Comparison of ENCODE assay signal across 8 cellular contexts in the genomic region with DNA sequence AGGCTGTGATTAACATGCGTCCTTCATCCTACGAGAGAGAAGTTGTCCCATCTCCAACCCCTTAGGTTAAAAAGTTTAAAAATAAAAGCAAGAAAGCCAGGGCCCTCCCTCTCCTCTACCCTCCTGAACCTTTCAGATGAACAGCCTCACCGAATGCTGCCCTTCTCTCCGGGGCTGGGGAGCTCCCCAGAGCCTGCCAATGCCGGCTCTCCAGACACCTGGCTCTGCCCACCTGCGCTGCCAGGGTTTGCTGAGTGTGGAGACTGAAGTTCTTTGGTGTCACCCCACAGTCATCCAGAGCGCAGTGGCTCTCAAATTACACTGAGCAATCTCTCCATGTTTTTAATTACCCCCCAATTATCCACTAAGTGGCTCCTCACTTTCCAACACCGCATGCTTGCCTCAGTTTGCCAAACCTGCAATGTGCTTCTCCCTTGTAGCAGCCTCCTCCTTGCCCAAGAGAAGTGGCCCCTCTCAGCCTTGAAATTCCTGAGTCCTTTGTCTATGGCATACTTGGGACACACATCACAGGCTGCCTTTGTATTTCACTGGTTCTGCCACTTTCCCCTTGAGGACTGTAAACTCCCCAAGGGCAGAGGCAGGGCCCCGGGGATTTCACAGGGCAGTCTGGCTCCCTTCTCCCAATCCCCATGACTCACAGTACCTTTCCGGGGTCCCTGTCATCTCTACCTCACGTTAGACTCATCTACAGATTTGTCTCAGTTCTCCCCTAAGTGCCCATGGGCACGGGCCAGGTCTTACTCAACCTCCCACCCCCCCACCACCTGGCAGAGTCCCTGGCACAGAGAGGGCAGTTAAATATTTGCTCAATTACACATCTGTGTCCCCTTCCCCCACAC.
DNase-seq lines count a peak whose midpoint lies in the region; ATAC-seq and TF ChIP-seq lines count a peak whose summit lies in the region.

No MANE protein-coding gene starts in this region.

- peak overlapping the region; percentile 77 for H3K4me3 ChIP-seq in GM12865 (ENCODE audit: low read depth, low read length)

- DNase-seq in GM12865 (ENCODE audit: low read depth) (peak; percentile 76), NCI-H526 treated with DMSO at 0.1 percent for 48 hours (lab: John Stamatoyannopoulos, UW) (peak; percentile 14), glomerular visceral epithelial cell (ENCODE audit: extremely low spot score) (peak; percentile 86), retina (peak; percentile 46)
- peak; percentile 38 for DNase-seq in activated gamma-delta T cell treated with anti-CD3 and anti-CD28 coated beads, Interleukin-2, amount 50 U/mL, for 16 hours (ENCODE audit: low read depth)

- TF ChIP-seq CTCF in GM12865 (IDR thresholded peaks at IDR 0.05; ENCODE audit: insufficient read depth, low read depth, low read length, missing control alignments) = no peak

- no peak for ATAC-seq in GM21528 (IDR thresholded peaks at IDR 0.05; ENCODE audit: low FRiP score, unreplicated experiment)
- ATAC-seq in GM18867 (IDR thresholded peaks at IDR 0.05; ENCODE audit: unreplicated experiment) = no peak
- ATAC-seq in GM19395 (IDR thresholded peaks at IDR 0.05; ENCODE audit: unreplicated experiment) = no peak

Comparison
In these comparisons a context has a peak if more than half of its experiments do, and no peak if none do; other contexts are left out.
1. DNase-seq: peak in every context shown above with its lines; median percentile 86 in glomerular visceral epithelial cell; 76 in GM12865; 46 in retina; 38 in activated gamma-delta T cell treated with anti-CD3 and anti-CD28 coated beads, Interleukin-2, amount 50 U/mL, for 16 hours; 14 in NCI-H526 treated with DMSO at 0.1 percent for 48 hours.